Comparison of ENCODE assay signal across 1 cellular context in the genomic region with DNA sequence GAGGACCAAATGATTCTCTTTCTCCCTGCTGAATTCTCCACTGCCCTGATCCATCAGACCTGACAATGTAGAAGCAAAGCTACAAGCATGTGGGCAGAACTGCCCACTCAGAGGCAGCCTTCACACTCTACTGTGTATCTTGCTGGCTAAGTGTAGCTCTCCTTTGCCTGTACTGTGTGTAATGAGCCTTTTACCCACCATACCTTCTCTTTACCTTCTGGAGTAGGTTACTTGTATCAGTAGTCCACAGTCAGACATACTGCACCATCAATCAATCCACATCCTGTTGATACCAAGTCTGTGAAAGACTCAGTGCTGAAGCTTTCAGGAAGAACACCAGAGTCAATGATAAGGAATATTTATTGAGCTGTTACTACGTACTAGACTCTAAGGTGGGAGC.
TF ChIP-seq lines count a peak whose summit lies in the region.

No MANE protein-coding gene starts in this region.

TF ChIP-seq in GM23338, 12 proteins besides CTCF, POLR2A, EP300 and RAD21 (continued from another document):
- TF ChIP-seq, protein P1, sequence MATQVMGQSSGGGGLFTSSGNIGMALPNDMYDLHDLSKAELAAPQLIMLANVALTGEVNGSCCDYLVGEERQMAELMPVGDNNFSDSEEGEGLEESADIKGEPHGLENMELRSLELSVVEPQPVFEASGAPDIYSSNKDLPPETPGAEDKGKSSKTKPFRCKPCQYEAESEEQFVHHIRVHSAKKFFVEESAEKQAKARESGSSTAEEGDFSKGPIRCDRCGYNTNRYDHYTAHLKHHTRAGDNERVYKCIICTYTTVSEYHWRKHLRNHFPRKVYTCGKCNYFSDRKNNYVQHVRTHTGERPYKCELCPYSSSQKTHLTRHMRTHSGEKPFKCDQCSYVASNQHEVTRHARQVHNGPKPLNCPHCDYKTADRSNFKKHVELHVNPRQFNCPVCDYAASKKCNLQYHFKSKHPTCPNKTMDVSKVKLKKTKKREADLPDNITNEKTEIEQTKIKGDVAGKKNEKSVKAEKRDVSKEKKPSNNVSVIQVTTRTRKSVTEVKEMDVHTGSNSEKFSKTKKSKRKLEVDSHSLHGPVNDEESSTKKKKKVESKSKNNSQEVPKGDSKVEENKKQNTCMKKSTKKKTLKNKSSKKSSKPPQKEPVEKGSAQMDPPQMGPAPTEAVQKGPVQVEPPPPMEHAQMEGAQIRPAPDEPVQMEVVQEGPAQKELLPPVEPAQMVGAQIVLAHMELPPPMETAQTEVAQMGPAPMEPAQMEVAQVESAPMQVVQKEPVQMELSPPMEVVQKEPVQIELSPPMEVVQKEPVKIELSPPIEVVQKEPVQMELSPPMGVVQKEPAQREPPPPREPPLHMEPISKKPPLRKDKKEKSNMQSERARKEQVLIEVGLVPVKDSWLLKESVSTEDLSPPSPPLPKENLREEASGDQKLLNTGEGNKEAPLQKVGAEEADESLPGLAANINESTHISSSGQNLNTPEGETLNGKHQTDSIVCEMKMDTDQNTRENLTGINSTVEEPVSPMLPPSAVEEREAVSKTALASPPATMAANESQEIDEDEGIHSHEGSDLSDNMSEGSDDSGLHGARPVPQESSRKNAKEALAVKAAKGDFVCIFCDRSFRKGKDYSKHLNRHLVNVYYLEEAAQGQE (IDR thresholded peaks at IDR 0.05; ENCODE audit: unreplicated experiment): no peak
- no peak for TF ChIP-seq EZH2phosphoT487 (IDR thresholded peaks at IDR 0.05; ENCODE audit: unreplicated experiment)
